In genomic region chr5:56506586-56506985, GRCh38 we compare ENCODE assay signal across 22 cellular contexts.
DNase-seq lines count a peak whose midpoint lies in the region; ATAC-seq, FAIRE-seq and TF ChIP-seq lines count a peak whose summit lies in the region.
"Had no signal": no experiment of that assay in that cellular context is flagged by ENCODE, and none has a peak within 500 bp of the region (broad histone marks: within the 10 kb centered on the region; RNA-seq: fewer than 3 reads in every experiment).

No MANE protein-coding gene starts in this region.

- no peaks in the 10 kb centered on the region for H3K27me3 ChIP-seq in BLaER1 treated with 17β-estradiol and CSF1 and Interleukin-3, amounts not matched to agents 10 nM and 100 nM
- H3K27me3 ChIP-seq in trophoblast cell (ENCODE audit: insufficient read depth, low read length), result no peaks in the 10 kb centered on the region
- H3K27me3 ChIP-seq in gastroesophageal sphincter, result no peaks in the 10 kb centered on the region
- no peaks in the 10 kb centered on the region for H3K27me3 ChIP-seq in transverse colon
- H3K27me3 ChIP-seq: right lobe of liver had no signal

- H4K12ac ChIP-seq in trophoblast cell (ENCODE audit: low read depth, low read length), result no peak overlapping the region

- no peak overlapping the region for H3K23ac ChIP-seq in trophoblast cell (ENCODE audit: low read length)

- no peaks in the 10 kb centered on the region for H4K20me1 ChIP-seq in BLaER1 treated with 17β-estradiol and CSF1 and Interleukin-3, amounts not matched to agents 10 nM and 100 nM

- H3K4me3 ChIP-seq in BLaER1 treated with 17β-estradiol and CSF1 and Interleukin-3, amounts not matched to agents 10 nM and 100 nM, result no peak overlapping the region
- H3K4me3 ChIP-seq in trophoblast cell (ENCODE audit: low read depth, low read length) (no peak overlapping the region), gastroesophageal sphincter (no peak overlapping the region), transverse colon (no peak overlapping the region)
- H3K4me3 ChIP-seq: right lobe of liver had no signal

- no peak overlapping the region for H2BK120ac ChIP-seq in trophoblast cell (ENCODE audit: insufficient read depth, low read length, poor library complexity)

- peaks cover 1% of the 10 kb centered on the region for H3K79me2 ChIP-seq in trophoblast cell (ENCODE audit: control insufficient read depth, insufficient read depth, low read length, poor library complexity)

- peaks cover 5% of the 10 kb centered on the region for H3K9me3 Mint-ChIP-seq in activated naive CD4-positive, alpha-beta T cell treated with anti-CD3 and anti-CD28 coated beads for 36 hours
- H3K9me3 Mint-ChIP-seq: activated T-cell treated with anti-CD3 and anti-CD28 coated beads, Interleukin-2, amount 50 U/mL, for 4 hours; stimulated activated naive B cell treated with anti-CD40 and anti-IgM and Interleukin-4, amounts not matched to agents 10 μg/mL and 1 μg/mL and 100 μg/mL, for 72 hours had no signal

- H3K36me3 Mint-ChIP-seq in activated naive CD4-positive, alpha-beta T cell treated with anti-CD3 and anti-CD28 coated beads for 36 hours (ENCODE audit: low read depth), result no peaks in the 10 kb centered on the region
- H3K36me3 Mint-ChIP-seq: activated naive CD8-positive, alpha-beta T cell treated with anti-CD3 and anti-CD28 coated beads for 36 hours; brain; stimulated activated naive B cell treated with anti-CD40 and anti-IgM and Interleukin-4, amounts not matched to agents 10 μg/mL and 1 μg/mL and 100 μg/mL, for 72 hours had no signal

- H3K4me1 Mint-ChIP-seq in activated naive CD4-positive, alpha-beta T cell treated with anti-CD3 and anti-CD28 coated beads for 36 hours (ENCODE audit: low read depth), result peaks cover 8% of the 10 kb centered on the region
- H3K4me1 Mint-ChIP-seq: brain had no signal

- peak; percentile 73 for FAIRE-seq in RCC 7860 (lab: Jason Lieb, UNC)

- H3K9ac ChIP-seq in BLaER1 treated with 17β-estradiol and CSF1 and Interleukin-3, amounts not matched to agents 10 nM and 100 nM, result no peak overlapping the region
- no peak overlapping the region for H3K9ac ChIP-seq in trophoblast cell (ENCODE audit: low read length)

- no peak for TF ChIP-seq POLR2A in gastroesophageal sphincter (IDR thresholded peaks at IDR 0.05)
- no peak for TF ChIP-seq POLR2A in transverse colon (IDR thresholded peaks at IDR 0.05)

- peaks cover 23 to 40% (median 30%) of the 10 kb centered on the region in 10 experiments for H3K4me1 ChIP-seq in BLaER1 treated with 17β-estradiol and CSF1 and Interleukin-3, amounts not matched to agents 10 nM and 100 nM
- H3K4me1 ChIP-seq in trophoblast cell (ENCODE audit: control insufficient read depth in 1 of 2, insufficient read depth in 2 of 2, low read length in 2 of 2), result peaks cover 0 to 4% of the 10 kb centered on the region in 2 experiments
- no peaks in the 10 kb centered on the region for H3K4me1 ChIP-seq in gastroesophageal sphincter
- no peaks in the 10 kb centered on the region for H3K4me1 ChIP-seq in transverse colon
- H3K4me1 ChIP-seq: right lobe of liver had no signal

- CTCF ChIA-PET in activated naive CD4-positive, alpha-beta T cell treated with anti-CD3 and anti-CD28 coated beads for 36 hours (lab: Charles Lee), result no interaction called here

- H3K14ac ChIP-seq in trophoblast cell (ENCODE audit: low read length), result no peak overlapping the region

- WGBS in trophoblast cell (ENCODE audit: extremely low coverage, insufficient coverage, insufficient read length), result no CpG with 5 or more reads among the region's 2 CpGs
- 60 to 67% methylated on average over 2 of the region's 2 CpGs for WGBS in gastroesophageal sphincter (ENCODE audit: low coverage in 1 of 2), 2 donors
- 13 to 70% methylated on average over 1 to 2 of the region's 2 CpGs for WGBS in transverse colon (ENCODE audit: low coverage in 1 of 2), 2 donors

- TF ChIP-seq CTCF in gastroesophageal sphincter (IDR thresholded peaks at IDR 0.05), result no peak
- no peak for TF ChIP-seq CTCF in transverse colon (IDR thresholded peaks at IDR 0.05)

- no peaks in the 10 kb centered on the region for H3K27me3 Mint-ChIP-seq in activated naive CD4-positive, alpha-beta T cell treated with anti-CD3 and anti-CD28 coated beads for 36 hours (ENCODE audit: low read depth)
- H3K27me3 Mint-ChIP-seq: activated naive CD8-positive, alpha-beta T cell treated with anti-CD3 and anti-CD28 coated beads for 36 hours; naive thymus-derived CD4-positive, alpha-beta T cell; stimulated activated naive B cell treated with anti-CD40 and anti-IgM and Interleukin-4, amounts not matched to agents 10 μg/mL and 1 μg/mL and 100 μg/mL, for 72 hours had no signal

- peaks cover 0 to 38% (median 24%) of the 10 kb centered on the region in 11 experiments; a peak in 17 of 22 replicates for H3K9me3 ChIP-seq in BLaER1 treated with 17β-estradiol and CSF1 and Interleukin-3, amounts not matched to agents 10 nM and 100 nM (replicated peaks in 1 of 11)
- H3K9me3 ChIP-seq in trophoblast cell (ENCODE audit: insufficient read depth, low read depth, low read length) (peaks cover 2% of the 10 kb centered on the region), gastroesophageal sphincter (peaks cover 0 to 5% (median 0%) of the 10 kb centered on the region in 3 donors), transverse colon (no peaks in the 10 kb centered on the region)
- H3K9me3 ChIP-seq: right lobe of liver had no signal

- in situ Hi-C loops in transverse colon (cut with MboI; ENCODE audit: low pct_ligation_motif_present in 1 of 4, low pct_unique_long_range_greater_than_20kb in 1 of 4, low sequenced_read_pairs in 3 of 4), result no loop called here

- ATAC-seq in gastroesophageal sphincter, result no peak
- no peak for ATAC-seq in GM21381 (IDR thresholded peaks at IDR 0.05; ENCODE audit: unreplicated experiment)
- ATAC-seq: activated T-cell treated with anti-CD3 and anti-CD28 coated beads, Interleukin-2, amount 50 U/mL, for 4 hours; HCT116; naive thymus-derived CD4-positive, alpha-beta T cell had no signal

- H3K27ac Mint-ChIP-seq in activated naive CD4-positive, alpha-beta T cell treated with anti-CD3 and anti-CD28 coated beads for 36 hours, result no peak overlapping the region
- H3K27ac Mint-ChIP-seq: activated naive CD8-positive, alpha-beta T cell treated with anti-CD3 and anti-CD28 coated beads for 36 hours had no signal

- no peak overlapping the region for H3K4me3 Mint-ChIP-seq in activated naive CD4-positive, alpha-beta T cell treated with anti-CD3 and anti-CD28 coated beads for 36 hours
- H3K4me3 Mint-ChIP-seq: activated naive CD8-positive, alpha-beta T cell treated with anti-CD3 and anti-CD28 coated beads for 36 hours; activated T-cell treated with anti-CD3 and anti-CD28 coated beads, Interleukin-2, amount 50 U/mL, for 4 hours; brain; naive thymus-derived CD4-positive, alpha-beta T cell; stimulated activated naive B cell treated with anti-CD40 and anti-IgM and Interleukin-4, amounts not matched to agents 10 μg/mL and 1 μg/mL and 100 μg/mL, for 72 hours had no signal

- TF ChIP-seq EP300 in gastroesophageal sphincter (IDR thresholded peaks at IDR 0.05) (no peak), transverse colon (IDR thresholded peaks at IDR 0.05; ENCODE audit: low read depth) (no peak)

- no peaks in the 10 kb centered on the region for H3K79me1 ChIP-seq in trophoblast cell (ENCODE audit: low read length)

- no peak overlapping the region for H4K8ac ChIP-seq in trophoblast cell (ENCODE audit: low read depth, low read length)

- peak overlapping the region in 9 of 11 experiments; percentile 13 to 59 (median 37); a peak in 14 of 22 replicates for H3K4me2 ChIP-seq in BLaER1 treated with 17β-estradiol and CSF1 and Interleukin-3, amounts not matched to agents 10 nM and 100 nM
- H3K4me2 ChIP-seq in trophoblast cell (ENCODE audit: low read length), result no peak overlapping the region

- no peak overlapping the region for H2AFZ ChIP-seq in trophoblast cell (ENCODE audit: insufficient read depth, low read length, poor library complexity)

- no peak overlapping the region for H3K18ac ChIP-seq in trophoblast cell (ENCODE audit: low read length)

- H3K36me3 ChIP-seq in BLaER1 treated with 17β-estradiol and CSF1 and Interleukin-3, amounts not matched to agents 10 nM and 100 nM, result no peaks in the 10 kb centered on the region; a peak in 1 of 22 replicates
- H3K36me3 ChIP-seq in trophoblast cell (ENCODE audit: control insufficient read depth in 1 of 2, insufficient read depth in 2 of 2, low read length in 2 of 2), result no peaks in the 10 kb centered on the region
- H3K36me3 ChIP-seq in gastroesophageal sphincter, result no peaks in the 10 kb centered on the region
- H3K36me3 ChIP-seq in transverse colon, result no peaks in the 10 kb centered on the region
- H3K36me3 ChIP-seq: right lobe of liver had no signal

- intact Hi-C loops in activated naive CD4-positive, alpha-beta T cell treated with anti-CD3 and anti-CD28 coated beads for 36 hours (cut with micrococcal nuclease), result no loop called here
- intact Hi-C loops in transverse colon (cut with DNase I; ENCODE audit: low total_unique reads), result no loop called here

- H3K27ac ChIP-seq in BLaER1 treated with 17β-estradiol and CSF1 and Interleukin-3, amounts not matched to agents 10 nM and 100 nM, result no peak overlapping the region
- H3K27ac ChIP-seq in trophoblast cell (ENCODE audit: low read depth, low read length) (no peak overlapping the region), gastroesophageal sphincter (no peak overlapping the region), transverse colon (no peak overlapping the region)
- H3K27ac ChIP-seq: right lobe of liver had no signal

- no peak overlapping the region for H3K4ac ChIP-seq in trophoblast cell (ENCODE audit: low read depth, low read length)

- H2BK5ac ChIP-seq in trophoblast cell (ENCODE audit: low read depth, low read length, poor library complexity), result no peak overlapping the region

- H4K91ac ChIP-seq in trophoblast cell (ENCODE audit: low read depth, low read length), result no peak overlapping the region

- no peak overlapping the region for H2BK12ac ChIP-seq in trophoblast cell (ENCODE audit: low read length)

- DNase-seq in RCC 7860 (ENCODE audit: low spot score), result peak; percentile 64
- DNase-seq in glomerular visceral epithelial cell (ENCODE audit: extremely low spot score), result peak; percentile 78
- DNase-seq in trophoblast cell, result peak; percentile 7 to 88
- no peak for DNase-seq in activated naive CD4-positive, alpha-beta T cell treated with anti-CD3 and anti-CD28 coated beads for 36 hours
- DNase-seq in transverse colon, result no peak
- DNase-seq: activated CD4-positive, alpha-beta T cell treated with anti-CD3 and anti-CD28 coated beads for 1 hour; activated CD8-positive, alpha-beta memory T cell treated with anti-CD3 and anti-CD28 coated beads for 24 hours; activated naive CD8-positive, alpha-beta T cell treated with anti-CD3 and anti-CD28 coated beads for 36 hours; activated T-cell treated with anti-CD3 and anti-CD28 coated beads, Interleukin-2, amount 50 U/mL, for 4 hours; COR-L47; cortex of kidney; naive thymus-derived CD4-positive, alpha-beta T cell; NCI-H1417; NCI-H524 treated with DMSO at 0.1 percent for 48 hours; right lobe of liver; stimulated activated naive B cell treated with anti-CD40 and anti-IgM and Interleukin-4, amounts not matched to agents 10 μg/mL and 1 μg/mL and 100 μg/mL, for 72 hours; SW 1271 had no signal

- H2AK5ac ChIP-seq in trophoblast cell (ENCODE audit: low read length), result no peak overlapping the region

Comparison
In these comparisons a context has a peak if more than half of its experiments do, and no peak if none do; other contexts are left out.
1. DNase-seq: peak in RCC 7860 (single experiment), glomerular visceral epithelial cell (single experiment) and trophoblast cell (2 of 2); none in activated naive CD4-positive, alpha-beta T cell treated with anti-CD3 and anti-CD28 coated beads for 36 hours (single experiment) and transverse colon (single experiment).